ENCODE assay signal across 9 cellular contexts in the genomic region with DNA sequence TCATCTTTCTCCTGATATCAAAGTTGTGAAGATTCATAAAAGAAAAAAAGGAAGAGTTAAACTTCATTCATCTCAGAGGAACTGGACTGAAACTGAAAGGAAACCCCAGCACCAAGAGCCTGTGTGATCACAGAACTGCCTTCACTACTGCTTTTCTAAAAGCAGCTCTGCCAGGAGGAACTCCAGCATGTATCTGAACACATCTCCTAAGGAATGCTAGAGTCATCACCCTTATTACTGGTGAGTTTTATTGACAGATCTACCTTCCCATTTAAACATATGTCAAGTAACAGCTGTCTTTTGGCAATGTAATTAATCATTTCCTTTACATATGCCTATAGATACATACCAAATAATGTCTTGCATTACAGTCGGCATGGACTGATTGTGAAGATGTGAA.
DNase-seq lines count a peak whose midpoint lies in the region; ATAC-seq and TF ChIP-seq lines count a peak whose summit lies in the region.
"Had no signal": no experiment of that assay in that cellular context is flagged by ENCODE, and none has a peak within 500 bp of the region (broad histone marks: within the 10 kb centered on the region; RNA-seq: fewer than 3 reads in every experiment).

No MANE protein-coding gene starts in this region.

- H3K27ac Mint-ChIP-seq in chondrocyte (ENCODE audit: unreplicated experiment): peak overlapping the region; percentile 84

- H3K4me1 Mint-ChIP-seq in chondrocyte (ENCODE audit: low read depth): peaks cover 26% of the 10 kb centered on the region

- ATAC-seq in GM19463 (IDR thresholded peaks at IDR 0.05; ENCODE audit: unreplicated experiment) (peak; percentile 46), HG03439 (IDR thresholded peaks at IDR 0.05; ENCODE audit: unreplicated experiment) (peak; percentile 35)

- no peaks in the 10 kb centered on the region for H3K9me3 Mint-ChIP-seq in chondrocyte (ENCODE audit: low read depth)

- H3K27me3 Mint-ChIP-seq in chondrocyte (ENCODE audit: low read depth): no peaks in the 10 kb centered on the region

- no peak overlapping the region for H3K4me3 Mint-ChIP-seq in chondrocyte (ENCODE audit: unreplicated experiment)

- DNase-seq in COLO829 (ENCODE audit: low spot score) (peak; percentile 48), chondrocyte (ENCODE audit: low spot score) (no peak), SW 1271 (lab: John Stamatoyannopoulos, UW) (no peak), NCI-H1694 treated with DMSO at 0.1 percent for 48 hours (lab: John Stamatoyannopoulos, UW) (no peak), NCI-H187 treated with DMSO at 0.1 percent for 48 hours (lab: John Stamatoyannopoulos, UW) (no peak)
- DNase-seq in activated effector memory CD4-positive, alpha-beta T cell treated with anti-CD3 and anti-CD28 coated beads, Interleukin-2, amount 50 U/mL, for 16 hours: no peak
- DNase-seq: pancreas had no signal

- no peak for TF ChIP-seq CTCF in chondrocyte (IDR thresholded peaks at IDR 0.05)

- no peaks in the 10 kb centered on the region for H3K36me3 Mint-ChIP-seq in chondrocyte (ENCODE audit: low read depth)
